In the genomic region with DNA sequence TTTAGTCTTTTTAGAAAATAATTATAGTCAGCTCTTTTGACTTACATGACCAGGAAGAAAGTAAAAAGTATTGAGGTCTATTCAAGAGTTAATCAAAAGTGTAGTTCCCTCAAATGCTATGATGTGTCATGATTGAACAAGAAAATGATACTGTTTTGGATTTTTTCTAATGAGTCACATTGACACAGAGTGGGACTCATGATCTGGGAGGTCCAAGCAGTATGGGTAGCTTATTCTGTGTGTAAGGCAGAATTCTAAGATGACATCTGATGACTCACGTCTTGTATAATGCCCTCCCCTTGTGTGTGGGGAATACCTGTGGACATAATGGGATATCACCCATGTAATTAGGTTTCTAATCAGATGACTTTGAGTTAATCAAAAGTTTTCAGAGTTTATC, we compare ENCODE assay signal across 20 cellular contexts.
DNase-seq lines count a peak whose midpoint lies in the region; ATAC-seq and TF ChIP-seq lines count a peak whose summit lies in the region.
"Had no signal": no experiment of that assay in that cellular context is flagged by ENCODE, and none has a peak within 500 bp of the region (broad histone marks: within the 10 kb centered on the region; RNA-seq: fewer than 3 reads in every experiment).

No MANE protein-coding gene starts in this region.

- H3K9me3 ChIP-seq in breast epithelium: no peaks in the 10 kb centered on the region
- H3K9me3 ChIP-seq in right lobe of liver: no peaks in the 10 kb centered on the region
- H3K9me3 ChIP-seq: BLaER1 treated with 17β-estradiol and CSF1 and Interleukin-3, amounts not matched to agents 10 nM and 100 nM; upper lobe of left lung had no signal

- H3K27me3 Mint-ChIP-seq in MCF 10A (ENCODE audit: insufficient read depth, unreplicated experiment): no peaks in the 10 kb centered on the region

- H3K27ac ChIP-seq in breast epithelium (no peak overlapping the region), right lobe of liver (no peak overlapping the region)
- H3K27ac ChIP-seq: BLaER1 treated with 17β-estradiol and CSF1 and Interleukin-3, amounts not matched to agents 10 nM and 100 nM; upper lobe of left lung had no signal

- POLR2A ChIA-PET in MCF 10A (lab: Yijun Ruan, JAX): interaction anchor here (0.8 to 1.7 kb wide), 3 partner anchors 9 to 38 kb away, joined by 3 to 4 read pairs (median 3); no protein-coding TSS in a partner anchor

- ATAC-seq in right lobe of liver: no peak
- no peak for ATAC-seq in omental fat pad (ENCODE audit: low FRiP score)

- TF ChIP-seq POLR2A in breast epithelium (IDR thresholded peaks at IDR 0.05) (no peak), right lobe of liver (IDR thresholded peaks at IDR 0.05) (no peak)

- H3K27me3 ChIP-seq in breast epithelium (no peaks in the 10 kb centered on the region), right lobe of liver (no peaks in the 10 kb centered on the region)
- H3K27me3 ChIP-seq: BLaER1 treated with 17β-estradiol and CSF1 and Interleukin-3, amounts not matched to agents 10 nM and 100 nM; upper lobe of left lung had no signal

- TF ChIP-seq CTCF in MCF 10A (IDR thresholded peaks at IDR 0.05; ENCODE audit: unreplicated experiment) (no peak), breast epithelium (IDR thresholded peaks at IDR 0.05) (no peak), fibroblast of pulmonary artery (IDR thresholded peaks at IDR 0.05; ENCODE audit: low read length, missing control alignments) (no peak), right lobe of liver (IDR thresholded peaks at IDR 0.05) (no peak), omental fat pad (IDR thresholded peaks at IDR 0.05) (no peak)

- peaks cover 25% of the 10 kb centered on the region for H3K4me1 Mint-ChIP-seq in MCF 10A (ENCODE audit: insufficient read depth, unreplicated experiment)

- H3K36me3 Mint-ChIP-seq in MCF 10A (ENCODE audit: insufficient read depth, unreplicated experiment): no peaks in the 10 kb centered on the region
- H3K36me3 Mint-ChIP-seq: mesothelial cell of epicardium had no signal

- H3K27ac Mint-ChIP-seq in MCF 10A (ENCODE audit: low read depth, unreplicated experiment): no peak overlapping the region
- H3K27ac Mint-ChIP-seq: mesothelial cell of epicardium had no signal

- WGBS in right lobe of liver (ENCODE audit: insufficient coverage, low coverage, low lambda C conversion rate, missing lambda C conversion rate): no CpG with 5 or more reads among the region's 1 CpG

- CTCF ChIA-PET in MCF 10A (lab: Yijun Ruan, JAX): no interaction called here

- BruUV-seq in MCF 10A (replicated peaks; lab: Mats Ljungman, UMichigan): no TSS peak

- no peaks in the 10 kb centered on the region for H3K4me1 ChIP-seq in breast epithelium
- H3K4me1 ChIP-seq in right lobe of liver: no peaks in the 10 kb centered on the region
- H3K4me1 ChIP-seq: BLaER1 treated with 17β-estradiol and CSF1 and Interleukin-3, amounts not matched to agents 10 nM and 100 nM; upper lobe of left lung had no signal

- intact Hi-C loops in MCF 10A (cut with micrococcal nuclease): no loop called here
- intact Hi-C loops in breast epithelium (cut with DNase I; ENCODE audit: low total_unique reads): no loop called here
- intact Hi-C loops in right lobe of liver (cut with DNase I): no loop called here

- peak; percentile 47 for DNase-seq in MCF 10A (ENCODE audit: unreplicated experiment)
- DNase-seq in breast epithelium (ENCODE audit: low spot score in 2 of 2): no peak
- DNase-seq in RPMI7951 (ENCODE audit: low read depth): peak; percentile 79
- DNase-seq in fibroblast of pulmonary artery (ENCODE audit: low read depth): peak; percentile 30
- no peak for DNase-seq in right lobe of liver
- DNase-seq in T-helper 2 cell: no peak
- no peak for DNase-seq in SW480 (ENCODE audit: low spot score)
- DNase-seq in omental fat pad (ENCODE audit: low spot score): no peak
- DNase-seq: activated CD4-positive, CD25-positive, alpha-beta regulatory T cell treated with anti-CD3 and anti-CD28 coated beads, Interleukin-2, amount 50 U/mL, for 72 hours; activated effector memory CD4-positive, alpha-beta T cell treated with anti-CD3 and anti-CD28 coated beads, Interleukin-2, amount 50 U/mL, for 16 hours; cerebellar nuclear complex; DND-41; Kasumi-1; NCI-H2029 treated with DMSO at 0.1 percent for 48 hours; NK-92 treated with Interleukin-12 subunit alpha and Interleukin-12 subunit beta, amount 100 ng/mL, for 24 hours; occipital lobe; stimulated activated CD4-positive, alpha-beta T cell treated with anti-CD3 and anti-CD28 coated beads, Interleukin-12 subunit alpha, Interleukin-12 subunit beta, amount 100 ng/mL, for 4 hours; upper lobe of left lung had no signal

- no peaks in the 10 kb centered on the region for H3K9me3 Mint-ChIP-seq in MCF 10A (ENCODE audit: unreplicated experiment)
- H3K9me3 Mint-ChIP-seq: mesothelial cell of epicardium had no signal

- no peaks in the 10 kb centered on the region for H3K36me3 ChIP-seq in breast epithelium
- no peaks in the 10 kb centered on the region for H3K36me3 ChIP-seq in right lobe of liver
- H3K36me3 ChIP-seq: BLaER1 treated with 17β-estradiol and CSF1 and Interleukin-3, amounts not matched to agents 10 nM and 100 nM; upper lobe of left lung had no signal

- H3K4me3 ChIP-seq in breast epithelium (no peak overlapping the region), fibroblast of pulmonary artery (replicated peaks; ENCODE audit: low read depth, low read length) (no peak overlapping the region), right lobe of liver (no peak overlapping the region)
- H3K4me3 ChIP-seq: BLaER1 treated with 17β-estradiol and CSF1 and Interleukin-3, amounts not matched to agents 10 nM and 100 nM; upper lobe of left lung had no signal

- no peak overlapping the region for H3K4me3 Mint-ChIP-seq in MCF 10A (ENCODE audit: unreplicated experiment)
- H3K4me3 Mint-ChIP-seq: mesothelial cell of epicardium had no signal

Comparison
In these comparisons a context has a peak if more than half of its experiments do, and no peak if none do; other contexts are left out.
1. DNase-seq: peak in MCF 10A (single experiment), RPMI7951 (single experiment) and fibroblast of pulmonary artery (single experiment); none in breast epithelium (0 of 2), right lobe of liver (0 of 3), T-helper 2 cell (0 of 5), SW480 (single experiment) and omental fat pad (single experiment).